22 cellular contexts compared by ENCODE assay signal in the genomic region with DNA sequence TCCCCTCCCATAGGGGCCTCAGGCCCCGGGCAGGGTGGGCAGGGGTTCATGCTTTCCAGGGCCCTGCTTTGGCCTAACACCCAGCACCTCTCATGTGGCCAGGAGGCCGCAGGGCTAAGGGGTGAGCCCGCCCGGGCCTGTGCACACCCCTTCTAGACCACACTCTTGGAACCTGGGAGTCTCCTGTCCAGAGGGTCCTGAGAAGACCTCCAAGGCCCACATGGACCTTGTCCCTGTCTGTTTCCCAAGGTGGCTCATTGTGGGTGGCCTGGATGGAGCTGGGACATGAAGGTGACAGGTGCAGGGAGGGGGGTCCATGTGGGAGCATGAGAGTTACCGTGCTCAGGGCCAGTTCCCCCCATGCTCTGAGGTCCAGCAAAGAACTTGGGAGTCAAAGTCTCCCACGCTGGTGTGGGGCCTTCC. TPM values are rescaled to one million over a fixed set of nuclear protein-coding genes. Genes with fewer than 3 reads are reported as not detected.
DNase-seq lines count a peak whose midpoint lies in the region; ATAC-seq and TF ChIP-seq lines count a peak whose summit lies in the region.
"Had no signal": no experiment of that assay in that cellular context is flagged by ENCODE, and none has a peak within 500 bp of the region (broad histone marks: within the 10 kb centered on the region; RNA-seq: fewer than 3 reads in every experiment).

No MANE protein-coding gene starts in this region.

- H3K9me3 Mint-ChIP-seq in endodermal cell = no peaks in the 10 kb centered on the region
- H3K9me3 Mint-ChIP-seq: CD4-positive, alpha-beta T cell; HFFc6 had no signal

- WGBS in endodermal cell (ENCODE audit: insufficient coverage in 1 of 2, insufficient read length in 1 of 2), 2 experiments = 85 to 93% methylated on average over 5 to 6 of the region's 6 CpGs
- 93% methylated on average over 6 of the region's 6 CpGs for WGBS in mesenchymal stem cell

- H2BK15ac ChIP-seq in mesenchymal stem cell (ENCODE audit: low read depth, poor library complexity, severe bottlenecking) = no peak overlapping the region

- peak; percentile 13 for DNase-seq in activated CD4-positive, CD25-positive, alpha-beta regulatory T cell treated with anti-CD3 and anti-CD28 coated beads, Interleukin-2, amount 50 U/mL, for 72 hours
- DNase-seq in endodermal cell = peak; percentile 7
- DNase-seq in mesenchymal stem cell = no peak
- DNase-seq in upper lobe of right lung = peak; percentile 40
- no peak for DNase-seq in NCI-H82 (lab: John Stamatoyannopoulos, UW)
- no peak for DNase-seq in GOT3 (lab: John Stamatoyannopoulos, UW)
- no peak for DNase-seq in effector CD8-positive, alpha-beta T cell (lab: John Stamatoyannopoulos, UW)
- DNase-seq: 8988T, BE2C, HFFc6, IMR-90, Karpas-422, MG63, NCI-H1092, NCI-H146, NCI-H2081, NCI-H748 treated with DMSO at 0.1 percent for 48 hours, RPMI8226 had no signal

- H3K9ac ChIP-seq in endodermal cell (ENCODE audit: extremely low read depth, low read length, poor library complexity, severe bottlenecking) (no peak overlapping the region), mesenchymal stem cell (ENCODE audit: low read length) (no peak overlapping the region)

- no peak overlapping the region for H3K27ac ChIP-seq in endodermal cell (ENCODE audit: low read depth, low read length)
- H3K27ac ChIP-seq in mesenchymal stem cell (ENCODE audit: low read length, poor library complexity, severe bottlenecking) = no peak overlapping the region
- no peak overlapping the region for H3K27ac ChIP-seq in upper lobe of right lung

- H2AK5ac ChIP-seq in mesenchymal stem cell (ENCODE audit: low read length, severe bottlenecking) = peak overlapping the region; percentile 53

- ATAC-seq in activated CD4-positive, CD25-positive, alpha-beta regulatory T cell treated with anti-CD3 and anti-CD28 coated beads, Interleukin-2, amount 50 U/mL, for 24 hours = no peak
- ATAC-seq in upper lobe of right lung = no peak

- no peaks in the 10 kb centered on the region for H3K79me1 ChIP-seq in mesenchymal stem cell (replicated peaks; ENCODE audit: low read length, poor library complexity, severe bottlenecking)

- H3K14ac ChIP-seq in mesenchymal stem cell (ENCODE audit: low read length in 2 of 2) = no peak overlapping the region

- no peak overlapping the region for H3K4me3 ChIP-seq in endodermal cell (ENCODE audit: low read length)
- H3K4me3 ChIP-seq in mesenchymal stem cell (ENCODE audit: insufficient read depth in 1 of 2, low read depth in 1 of 2, low read length in 2 of 2) = no peak overlapping the region
- H3K4me3 ChIP-seq in upper lobe of right lung = no peak overlapping the region
- H3K4me3 ChIP-seq: MG63 had no signal

- H3K36me3 ChIP-seq in endodermal cell (ENCODE audit: control insufficient read depth, insufficient read depth, low read length) (no peaks in the 10 kb centered on the region), mesenchymal stem cell (ENCODE audit: control insufficient read depth in 1 of 2, insufficient read depth in 2 of 2, low read depth in 1 of 2, low read length in 2 of 2) (no peaks in the 10 kb centered on the region), upper lobe of right lung (no peaks in the 10 kb centered on the region)
- H3K36me3 ChIP-seq: MG63 had no signal

- no peak overlapping the region for H2AFZ ChIP-seq in mesenchymal stem cell (ENCODE audit: low read depth, low read length)

- TF ChIP-seq CTCF in endodermal cell (conservative IDR thresholded peaks at IDR 0.05) (no peak), upper lobe of right lung (IDR thresholded peaks at IDR 0.05) (no peak)

- H2BK12ac ChIP-seq in mesenchymal stem cell (ENCODE audit: low read length in 2 of 2) = no peak overlapping the region

- H4K91ac ChIP-seq in mesenchymal stem cell (ENCODE audit: low read length) = no peak overlapping the region

- intact Hi-C loops in upper lobe of right lung (cut with DNase I) = no loop called here

- no peak overlapping the region for H3K4ac ChIP-seq in mesenchymal stem cell (ENCODE audit: low read depth in 1 of 2, low read length in 2 of 2)

- H3K4me1 ChIP-seq in endodermal cell (ENCODE audit: control insufficient read depth, insufficient read depth, low read length) = no peaks in the 10 kb centered on the region
- H3K4me1 ChIP-seq in mesenchymal stem cell (ENCODE audit: control insufficient read depth, insufficient read depth, low read depth, low read length) = peaks cover 11% of the 10 kb centered on the region
- no peaks in the 10 kb centered on the region for H3K4me1 ChIP-seq in upper lobe of right lung

- H3K27me3 ChIP-seq in endodermal cell (ENCODE audit: control insufficient read depth, insufficient read depth, low read length, poor library complexity, severe bottlenecking) = no peaks in the 10 kb centered on the region
- H3K27me3 ChIP-seq in mesenchymal stem cell (ENCODE audit: control insufficient read depth in 1 of 2, insufficient read depth in 1 of 2, low read length in 2 of 2) = peaks cover 0 to 29% of the 10 kb centered on the region in 2 experiments
- H3K27me3 ChIP-seq in upper lobe of right lung = no peaks in the 10 kb centered on the region
- H3K27me3 ChIP-seq: BE2C, MG63 had no signal

- no peak overlapping the region for H3K4me2 ChIP-seq in mesenchymal stem cell (ENCODE audit: low read length, poor library complexity, severe bottlenecking)

- H3K27ac Mint-ChIP-seq in endodermal cell = no peak overlapping the region
- H3K27ac Mint-ChIP-seq: CD4-positive, alpha-beta T cell; HFFc6 had no signal

- no peaks in the 10 kb centered on the region for H3K4me1 Mint-ChIP-seq in endodermal cell

- peak overlapping the region; percentile 53 for H2BK5ac ChIP-seq in mesenchymal stem cell (ENCODE audit: low read depth, low read length, poor library complexity, severe bottlenecking)

- H3K18ac ChIP-seq in mesenchymal stem cell (ENCODE audit: low read depth in 1 of 2, low read length in 2 of 2) = no peak overlapping the region

- no peaks in the 10 kb centered on the region for H3K27me3 Mint-ChIP-seq in endodermal cell (ENCODE audit: insufficient read depth)

- H2BK120ac ChIP-seq in mesenchymal stem cell (ENCODE audit: low read depth, low read length) = no peak overlapping the region

- H3K36me3 Mint-ChIP-seq in endodermal cell (ENCODE audit: low read depth) = peaks cover 14% of the 10 kb centered on the region

- no peak overlapping the region for H4K8ac ChIP-seq in mesenchymal stem cell (ENCODE audit: low read length)

- H3K9me3 ChIP-seq in endodermal cell (ENCODE audit: control insufficient read depth, low read length) = no peaks in the 10 kb centered on the region
- no peaks in the 10 kb centered on the region for H3K9me3 ChIP-seq in mesenchymal stem cell (ENCODE audit: control insufficient read depth, low read length)
- H3K9me3 ChIP-seq in upper lobe of right lung = no peaks in the 10 kb centered on the region
- H3K9me3 ChIP-seq: BE2C, MG63 had no signal

- H3K4me3 Mint-ChIP-seq in endodermal cell = no peak overlapping the region
- H3K4me3 Mint-ChIP-seq: CD4-positive, alpha-beta T cell; HFFc6 had no signal

- H3K23ac ChIP-seq in mesenchymal stem cell (ENCODE audit: low read length in 2 of 2) = no peak overlapping the region

RNA-seq across cellular contexts. Expression of gene DLK1, which starts 11.6 kb away (rescaled TPM):
- total RNA-seq in endodermal cell (100 to 1,000 TPM in 1 of 2 donors, 10 to 100 TPM in 1; 78.3 to 117 TPM), upper lobe of right lung (not detected)
- 99.8 TPM for polyA plus RNA-seq in endodermal cell (2013, experiment 1 of 2)
- 92.1 TPM for polyA plus RNA-seq in endodermal cell (2013, experiment 2 of 2)
- 80.9 TPM for polyA plus RNA-seq in mesenchymal stem cell (2013, experiment 1 of 2)
- 81.8 TPM for polyA plus RNA-seq in mesenchymal stem cell (2013, experiment 2 of 2)
- total RNA-seq: CD4-positive, alpha-beta T cell; HFFc6; HT-29; NCI-H460 had no signal

Comparison
In these comparisons a context has a peak if more than half of its experiments do, and no peak if none do; other contexts are left out.
1. DNase-seq: peak in activated CD4-positive, CD25-positive, alpha-beta regulatory T cell treated with anti-CD3 and anti-CD28 coated beads, Interleukin-2, amount 50 U/mL, for 72 hours (single experiment), endodermal cell (single experiment) and upper lobe of right lung (single experiment); none in mesenchymal stem cell (single experiment), NCI-H82 (single experiment), GOT3 (single experiment) and effector CD8-positive, alpha-beta T cell (single experiment).
2. RNA of gene DLK1, which starts 11.6 kb away (total RNA-seq): 78.3 to 117 TPM in endodermal cell; not detected in upper lobe of right lung (single experiment); every median in the first group is over 10 times any median in the second.